ENCODE assay signal across 11 cellular contexts in genomic region chr11:112292785-112293407, GRCh38. TPM values are rescaled to one million over a fixed set of nuclear protein-coding genes. Genes with fewer than 3 reads are reported as not detected.
A peak's percentile ranks its signal among the peaks of the same experiment; 100 is the strongest.
DNase-seq lines count a peak whose midpoint lies in the region; ATAC-seq and TF ChIP-seq lines count a peak whose summit lies in the region.
"Had no signal": no experiment of that assay in that cellular context is flagged by ENCODE, and none has a peak within 500 bp of the region (broad histone marks: within the 10 kb centered on the region; RNA-seq: fewer than 3 reads in every experiment).

No MANE protein-coding gene starts in this region.

- peaks cover 41% of the 10 kb centered on the region for H3K4me1 ChIP-seq in GM23248 (ENCODE audit: insufficient read depth)
- H3K4me1 ChIP-seq in PC-3 (ENCODE audit: insufficient read depth, low read length) = peaks cover 25% of the 10 kb centered on the region
- peaks cover 15 to 38% (median 17%) of the 10 kb centered on the region in 3 donors for H3K4me1 ChIP-seq in esophagus squamous epithelium
- peaks cover 42 to 44% of the 10 kb centered on the region in 2 donors for H3K4me1 ChIP-seq in gastrocnemius medialis
- no peaks in the 10 kb centered on the region for H3K4me1 ChIP-seq in BE2C

- H2AFZ ChIP-seq in GM23248 (no peak overlapping the region), PC-3 (ENCODE audit: low read length) (no peak overlapping the region)
- H2AFZ ChIP-seq: hepatocyte had no signal

- ATAC-seq in PC-3 = peak; percentile 39
- peak; percentile 75 for ATAC-seq in gastrocnemius medialis
- ATAC-seq in GM21390 (IDR thresholded peaks at IDR 0.05; ENCODE audit: unreplicated experiment) = no peak
- ATAC-seq in GM18517 (IDR thresholded peaks at IDR 0.05; ENCODE audit: unreplicated experiment) = no peak
- ATAC-seq: Panc1 had no signal

- in situ Hi-C loops in GM23248 (cut with MboI) (no loop called here), gastrocnemius medialis (cut with MboI; ENCODE audit: low sequenced_read_pairs in 4 of 4) (loop anchor here in 2 of 4 donors (25.0 kb wide), 1 partner anchor 994 kb away; no protein-coding TSS in a partner anchor)

- no peaks in the 10 kb centered on the region for H3K36me3 ChIP-seq in GM23248 (ENCODE audit: low read depth)
- no peaks in the 10 kb centered on the region for H3K36me3 ChIP-seq in PC-3 (ENCODE audit: low read depth, low read length)
- H3K36me3 ChIP-seq in esophagus squamous epithelium = no peaks in the 10 kb centered on the region
- H3K36me3 ChIP-seq in gastrocnemius medialis = no peaks in the 10 kb centered on the region
- no peaks in the 10 kb centered on the region for H3K36me3 ChIP-seq in BE2C

- TF ChIP-seq POLR2A in esophagus squamous epithelium (IDR thresholded peaks at IDR 0.05) = no peak
- no peak for TF ChIP-seq POLR2A in gastrocnemius medialis (IDR thresholded peaks at IDR 0.05)

- CTCF ChIA-PET in PC-3 (lab: Charles Lee) = interaction anchor here (0.7 kb wide), 1 partner anchor 1056 kb away, joined by 5 read pairs; no protein-coding TSS in a partner anchor

- TF ChIP-seq CTCF in PC-3 (conservative IDR thresholded peaks at IDR 0.05; ENCODE audit: low read depth, low read length) (no peak), esophagus squamous epithelium (IDR thresholded peaks at IDR 0.05) (no peak), gastrocnemius medialis (IDR thresholded peaks at IDR 0.05 in 4 of 5, conservative IDR thresholded peaks at IDR 0.05 in 1 of 5) (no peak), BE2C (IDR thresholded peaks at IDR 0.05; ENCODE audit: low read depth, low read length) (no peak)

- H3K27me3 Mint-ChIP-seq in T-helper 2 cell treated with Interferon-gamma antibody and Interleukin-4, amounts not matched to agents 5 μg/mL and 100 μg/mL, for 36 hours (ENCODE audit: low read depth) = peaks cover 22% of the 10 kb centered on the region

- H4K20me1 ChIP-seq in GM23248 (ENCODE audit: insufficient read depth) (no peaks in the 10 kb centered on the region), PC-3 (ENCODE audit: low read length) (no peaks in the 10 kb centered on the region)

- no peaks in the 10 kb centered on the region for H3K9me3 ChIP-seq in GM23248 (ENCODE audit: low read depth)
- H3K9me3 ChIP-seq in PC-3 (ENCODE audit: low read length) = no peaks in the 10 kb centered on the region
- H3K9me3 ChIP-seq in esophagus squamous epithelium = no peaks in the 10 kb centered on the region
- no peaks in the 10 kb centered on the region for H3K9me3 ChIP-seq in gastrocnemius medialis
- no peaks in the 10 kb centered on the region for H3K9me3 ChIP-seq in BE2C

- H3K9ac ChIP-seq in GM23248 (peak overlapping the region; percentile 28), PC-3 (ENCODE audit: low read length) (no peak overlapping the region)

- DNase-seq in GM23248 = peak; percentile 93
- DNase-seq in PC-3 = peak; percentile 87
- no peak for DNase-seq in esophagus squamous epithelium (lab: John Stamatoyannopoulos, UW)
- peak; percentile 34 to 69 for DNase-seq in gastrocnemius medialis
- no peak for DNase-seq in BE2C
- DNase-seq in T-helper 2 cell treated with Interferon-gamma antibody and Interleukin-4, amounts not matched to agents 5 μg/mL and 100 μg/mL, for 36 hours (ENCODE audit: low spot score) = no peak
- DNase-seq: activated T-cell treated with anti-CD3 and anti-CD28 coated beads for 4 hours had no signal

- no peaks in the 10 kb centered on the region for H3K79me2 ChIP-seq in GM23248 (ENCODE audit: insufficient read depth)
- H3K79me2 ChIP-seq in PC-3 (ENCODE audit: low read length) = no peaks in the 10 kb centered on the region
- H3K79me2 ChIP-seq: hepatocyte had no signal

- peaks cover 27% of the 10 kb centered on the region for H3K4me1 Mint-ChIP-seq in T-helper 2 cell treated with Interferon-gamma antibody and Interleukin-4, amounts not matched to agents 5 μg/mL and 100 μg/mL, for 36 hours (ENCODE audit: low read depth)

- H3K36me3 Mint-ChIP-seq in T-helper 2 cell treated with Interferon-gamma antibody and Interleukin-4, amounts not matched to agents 5 μg/mL and 100 μg/mL, for 36 hours (ENCODE audit: low read depth) = peaks cover 5% of the 10 kb centered on the region

- H3K9me3 Mint-ChIP-seq in T-helper 2 cell treated with Interferon-gamma antibody and Interleukin-4, amounts not matched to agents 5 μg/mL and 100 μg/mL, for 36 hours = no peaks in the 10 kb centered on the region

- H3K27ac ChIP-seq in GM23248 = peak overlapping the region; percentile 83
- H3K27ac ChIP-seq in PC-3 (ENCODE audit: low read length) = 0 out of 2 replicates have a peak overlapping the region, but pooled peaks have one; percentile 3
- H3K27ac ChIP-seq in esophagus squamous epithelium = peak overlapping the region; percentile 35 to 58 (median 55)
- peak overlapping the region; percentile 71 to 85 (median 82) for H3K27ac ChIP-seq in gastrocnemius medialis
- H3K27ac ChIP-seq: hepatocyte had no signal

- H3K4me3 ChIP-seq in GM23248 (0 out of 2 replicates have a peak overlapping the region, but pooled peaks have one; percentile 29), PC-3 (ENCODE audit: low read length) (no peak overlapping the region), esophagus squamous epithelium (no peak overlapping the region), gastrocnemius medialis (no peak overlapping the region), BE2C (ENCODE audit: low read depth, low read length) (no peak overlapping the region)
- H3K4me3 ChIP-seq: hepatocyte had no signal

- H3K27ac Mint-ChIP-seq in T-helper 2 cell treated with Interferon-gamma antibody and Interleukin-4, amounts not matched to agents 5 μg/mL and 100 μg/mL, for 36 hours = no peak overlapping the region

- no TSS peak for BruUV-seq in PC-3 (replicated peaks; lab: Mats Ljungman, UMichigan)

- H3K4me2 ChIP-seq in GM23248 (ENCODE audit: unreplicated experiment) (peak overlapping the region; percentile 45), PC-3 (ENCODE audit: low read length) (peak overlapping the region; percentile 3; the same call in 1 of the 2 replicates)
- H3K4me2 ChIP-seq: hepatocyte had no signal

- H3K27me3 ChIP-seq in GM23248 (replicated peaks; ENCODE audit: insufficient read depth) (no peaks in the 10 kb centered on the region), PC-3 (ENCODE audit: low read length) (no peaks in the 10 kb centered on the region), esophagus squamous epithelium (no peaks in the 10 kb centered on the region), gastrocnemius medialis (no peaks in the 10 kb centered on the region), BE2C (no peaks in the 10 kb centered on the region)

- H3K9me2 ChIP-seq in GM23248 (ENCODE audit: insufficient read depth) (no peaks in the 10 kb centered on the region), PC-3 (replicated peaks; ENCODE audit: low read length) (no peaks in the 10 kb centered on the region)

- peaks cover 32% of the 10 kb centered on the region for H3F3A ChIP-seq in GM23248 (ENCODE audit: insufficient read depth)
- no peaks in the 10 kb centered on the region for H3F3A ChIP-seq in PC-3 (ENCODE audit: low read length, unreplicated experiment)

- intact Hi-C loops in PC-3 (cut with micrococcal nuclease) (loop anchor here (1.0 to 2.0 kb wide), 3 partner anchors 26 to 161 kb away; no protein-coding TSS in a partner anchor), esophagus squamous epithelium (cut with DNase I) (loop anchor here (10.0 kb wide), 1 partner anchor 822 kb away; no protein-coding TSS in a partner anchor), gastrocnemius medialis (cut with DNase I; ENCODE audit: low total_unique reads) (loop anchor here (2.0 to 5.0 kb wide), 2 partner anchors 174 to 358 kb away; no protein-coding TSS in a partner anchor)

- POLR2A ChIA-PET in PC-3 (lab: Charles Lee; ENCODE audit: unreplicated experiment) = no interaction called here

- no peak overlapping the region for H3K4me3 Mint-ChIP-seq in T-helper 2 cell treated with Interferon-gamma antibody and Interleukin-4, amounts not matched to agents 5 μg/mL and 100 μg/mL, for 36 hours

RNA-seq across cellular contexts. Expression of gene PLET1, which starts 32.2 kb away (rescaled TPM):
- total RNA-seq in GM23248 (2014; rRNA removed; shearing (Covaris generic)) = not detected in 2 replicates
- not detected in 2 replicates for polyA plus RNA-seq in GM23248 (2016; fragmentation: Nextera tagmentation; extraction: Ambion mirVana)
- total RNA-seq in PC-3 (2014; rRNA removed) = 0.26 TPM in 1 of 2 replicates, not detected in the other
- not detected for total RNA-seq in esophagus squamous epithelium
- total RNA-seq in gastrocnemius medialis = not detected
- polyA plus RNA-seq in BE2C (2012; ENCODE audit: insufficient read depth, insufficient read length, low read depth) = not detected
- total RNA-seq: hepatocyte had no signal
- polyA plus RNA-seq: hepatocyte had no signal

Comparison
In these comparisons a context has a peak if more than half of its experiments do, and no peak if none do; other contexts are left out.
1. DNase-seq: peak in GM23248 (single experiment), PC-3 (single experiment) and gastrocnemius medialis (2 of 2); none in esophagus squamous epithelium (single experiment), BE2C (single experiment) and T-helper 2 cell treated with Interferon-gamma antibody and Interleukin-4, amounts not matched to agents 5 μg/mL and 100 μg/mL, for 36 hours (single experiment).
2. H3K27ac ChIP-seq: peak in every context shown above with its lines; median percentile 83 in GM23248; 82 in gastrocnemius medialis; 55 in esophagus squamous epithelium; 3 in PC-3.
3. ATAC-seq: peak in PC-3 (single experiment) and gastrocnemius medialis (2 of 2); none in GM21390 (single experiment) and GM18517 (single experiment).